Comparison of ENCODE assay signal across 27 cellular contexts in genomic region chr19:29616541-29616940, GRCh38.
"Had no signal": no experiment of that assay in that cellular context is flagged by ENCODE, and none has a peak within 500 bp of the region (broad histone marks: within the 10 kb centered on the region; RNA-seq: fewer than 3 reads in every experiment).

No MANE protein-coding gene starts in this region.

- H3K9me3 ChIP-seq: adrenal gland, breast epithelium, left ventricle myocardium inferior, upper lobe of left lung had no signal

- H3K4me1 ChIP-seq: adrenal gland, breast epithelium, left ventricle myocardium inferior, upper lobe of left lung had no signal

- FAIRE-seq: astrocyte, colon, frontal cortex had no signal

- H3K79me2 ChIP-seq: hepatocyte had no signal

- H3K27me3 Mint-ChIP-seq: activated CD4-positive, alpha-beta T cell treated with anti-CD3 and anti-CD28 coated beads, Interleukin-2, amount 10 ng/mL, durations not matched to agents 7 days and 5 days; central memory CD8-positive, alpha-beta T cell; naive thymus-derived CD8-positive, alpha-beta T cell had no signal

- H3K4me3 Mint-ChIP-seq: activated CD4-positive, alpha-beta T cell treated with anti-CD3 and anti-CD28 coated beads, Interleukin-2, amount 10 ng/mL, durations not matched to agents 7 days and 5 days; central memory CD8-positive, alpha-beta T cell; immature natural killer cell; mesothelial cell of epicardium; naive thymus-derived CD8-positive, alpha-beta T cell had no signal

- H3K4me3 ChIP-seq: adrenal gland, breast epithelium, hepatocyte, left ventricle myocardium inferior, upper lobe of left lung had no signal

- DNase-seq: activated CD4-positive, alpha-beta T cell treated with anti-CD3 and anti-CD28 coated beads, Interleukin-2, amount 10 ng/mL, durations not matched to agents 7 days and 5 days; activated CD8-positive, alpha-beta memory T cell treated with anti-CD3 and anti-CD28 coated beads for 24 hours; activated CD8-positive, alpha-beta memory T cell treated with anti-CD3 and anti-CD28 coated beads, Interleukin-2, amount 50 U/mL, for 4 hours; activated effector memory CD4-positive, alpha-beta T cell treated with anti-CD3 and anti-CD28 coated beads, Interleukin-2, amount 50 U/mL, for 16 hours; activated naive CD4-positive, alpha-beta T cell treated with anti-CD3 and anti-CD28 coated beads, Interleukin-2, amount 50 U/mL, for 16 hours; adrenal gland; effector memory CD4-positive, alpha-beta T cell; glutamatergic neuron; immature natural killer cell; left ventricle myocardium inferior; mammary epithelial cell; naive thymus-derived CD8-positive, alpha-beta T cell; retina; stimulated activated CD4-positive, alpha-beta T cell treated with anti-CD3 and anti-CD28 coated beads, Interleukin-4, amount 100 ng/mL, for 1 hour; stimulated activated naive CD8-positive, alpha-beta T cell treated with anti-CD3 and anti-CD28 coated beads, Interleukin-15, Interleukin-2, amounts not matched to agents 100 U/mL and 50 U/mL, for 24 hours had no signal

- H3K9me3 Mint-ChIP-seq: activated CD4-positive, alpha-beta T cell treated with anti-CD3 and anti-CD28 coated beads, Interleukin-2, amount 10 ng/mL, durations not matched to agents 7 days and 5 days; central memory CD8-positive, alpha-beta T cell; immature natural killer cell; mesothelial cell of epicardium; naive thymus-derived CD8-positive, alpha-beta T cell had no signal

- ATAC-seq: activated CD4-positive, CD25-positive, alpha-beta regulatory T cell treated with anti-CD3 and anti-CD28 coated beads, Interleukin-2, amount 50 U/mL, for 24 hours; esophagus mucosa; naive thymus-derived CD8-positive, alpha-beta T cell; stimulated activated naive CD8-positive, alpha-beta T cell treated with anti-CD3 and anti-CD28 coated beads, Interleukin-15, Interleukin-2, amounts not matched to agents 100 U/mL and 50 U/mL, for 24 hours had no signal

- H3K27ac Mint-ChIP-seq: activated CD4-positive, alpha-beta T cell treated with anti-CD3 and anti-CD28 coated beads, Interleukin-2, amount 10 ng/mL, durations not matched to agents 7 days and 5 days; mesothelial cell of epicardium; progenitor cell of endocrine pancreas had no signal

- H3K4me2 ChIP-seq: hepatocyte had no signal

- H3K27ac ChIP-seq: adrenal gland, breast epithelium, hepatocyte, left ventricle myocardium inferior, upper lobe of left lung, VCaP had no signal

- H2AFZ ChIP-seq: hepatocyte had no signal

- H3K27me3 ChIP-seq: adrenal gland, breast epithelium, hepatocyte, upper lobe of left lung had no signal

- H3K4me1 Mint-ChIP-seq: mesothelial cell of epicardium had no signal
